In the genomic region with DNA sequence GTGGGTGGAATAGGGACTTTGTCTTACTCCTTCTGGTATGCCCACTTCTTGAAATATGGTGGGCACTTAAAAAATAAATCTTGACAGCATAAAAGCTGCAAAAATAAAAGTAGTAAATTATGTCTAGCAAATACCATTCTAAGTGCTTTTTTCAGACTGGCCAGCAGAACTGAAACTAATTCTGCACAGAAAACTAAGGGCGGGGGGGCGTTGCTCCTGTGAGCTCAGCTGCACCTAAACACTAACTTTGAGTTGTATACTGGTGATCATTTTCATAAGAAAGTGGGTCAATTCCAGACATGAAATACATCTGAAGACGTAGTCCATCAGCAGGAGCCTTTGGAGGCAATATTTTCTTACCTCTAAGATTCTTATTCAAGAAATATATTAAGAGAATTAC, we compare ENCODE assay signal across 23 cellular contexts.
DNase-seq lines count a peak whose midpoint lies in the region; ATAC-seq and TF ChIP-seq lines count a peak whose summit lies in the region.
"Had no signal": no experiment of that assay in that cellular context is flagged by ENCODE, and none has a peak within 500 bp of the region (broad histone marks: within the 10 kb centered on the region; RNA-seq: fewer than 3 reads in every experiment).

No MANE protein-coding gene starts in this region.

- ATAC-seq in GM18511 (IDR thresholded peaks at IDR 0.05; ENCODE audit: unreplicated experiment) (peak; percentile 75), GM21515 (IDR thresholded peaks at IDR 0.05; ENCODE audit: unreplicated experiment) (peak; percentile 71), HG03108 (IDR thresholded peaks at IDR 0.05; ENCODE audit: unreplicated experiment) (peak; percentile 52), HG02981 (IDR thresholded peaks at IDR 0.05; ENCODE audit: unreplicated experiment) (no peak), GM19467 (IDR thresholded peaks at IDR 0.05; ENCODE audit: unreplicated experiment) (no peak)
- ATAC-seq: CD8-positive, alpha-beta T cell; esophagus mucosa; HCT116; left lung had no signal

- no peak for TF ChIP-seq EP300 in esophagus muscularis mucosa (IDR thresholded peaks at IDR 0.05)

- TF ChIP-seq POLR2A in esophagus muscularis mucosa (IDR thresholded peaks at IDR 0.05; ENCODE audit: low read depth), result no peak

- no peak overlapping the region for H3K4me3 ChIP-seq in esophagus muscularis mucosa
- H3K4me3 ChIP-seq: left lung, smooth muscle cell, vagina had no signal

- 75% methylated on average over 3 of the region's 3 CpGs for WGBS in esophagus muscularis mucosa

- H3K36me3 ChIP-seq in esophagus muscularis mucosa, result no peaks in the 10 kb centered on the region
- H3K36me3 ChIP-seq: left lung, vagina had no signal

- DNase-seq in esophagus muscularis mucosa (ENCODE audit: extremely low spot score) (peak; percentile 81), activated gamma-delta T cell (lab: John Stamatoyannopoulos, UW) (no peak)
- DNase-seq in activated CD8-positive, alpha-beta memory T cell treated with anti-CD3 and anti-CD28 coated beads, Interleukin-2, amount 50 U/mL, for 4 hours, result no peak
- DNase-seq: activated CD4-positive, CD25-positive, alpha-beta regulatory T cell treated with anti-CD3 and anti-CD28 coated beads, Interleukin-2, amount 50 U/mL, for 72 hours; activated effector memory CD4-positive, alpha-beta T cell treated with Interleukin-2 at 50 U/mL for 16 hours; amygdala; CD8-positive, alpha-beta T cell; DMS79; left lung; MV-4-11; NCI-H2029 treated with DMSO at 0.1 percent for 48 hours; NCI-H510A; stimulated activated CD8-positive, alpha-beta memory T cell treated with anti-CD3 and anti-CD28 coated beads, Interleukin-4, amount 100 ng/mL, for 48 hours; T-helper 9 cell had no signal

- no peaks in the 10 kb centered on the region for H3K9me3 ChIP-seq in esophagus muscularis mucosa
- H3K9me3 ChIP-seq: left lung, vagina had no signal

- no peak overlapping the region for H3K27ac ChIP-seq in esophagus muscularis mucosa (replicated peaks in 1 of 4)
- H3K27ac ChIP-seq: left lung, vagina had no signal

- H3K4me1 ChIP-seq in esophagus muscularis mucosa, result no peaks in the 10 kb centered on the region
- H3K4me1 ChIP-seq: left lung, vagina had no signal

- intact Hi-C loops in esophagus muscularis mucosa (cut with DNase I), result no loop called here

- no peaks in the 10 kb centered on the region for H3K27me3 ChIP-seq in esophagus muscularis mucosa
- H3K27me3 ChIP-seq: vagina had no signal

- no peak for TF ChIP-seq CTCF in esophagus muscularis mucosa (IDR thresholded peaks at IDR 0.05)

Comparison
In these comparisons a context has a peak if more than half of its experiments do, and no peak if none do; other contexts are left out.
1. ATAC-seq: peak in GM18511 (single experiment), GM21515 (single experiment) and HG03108 (single experiment); none in HG02981 (single experiment) and GM19467 (single experiment).